1 cellular context compared by ENCODE assay signal in the genomic region with DNA sequence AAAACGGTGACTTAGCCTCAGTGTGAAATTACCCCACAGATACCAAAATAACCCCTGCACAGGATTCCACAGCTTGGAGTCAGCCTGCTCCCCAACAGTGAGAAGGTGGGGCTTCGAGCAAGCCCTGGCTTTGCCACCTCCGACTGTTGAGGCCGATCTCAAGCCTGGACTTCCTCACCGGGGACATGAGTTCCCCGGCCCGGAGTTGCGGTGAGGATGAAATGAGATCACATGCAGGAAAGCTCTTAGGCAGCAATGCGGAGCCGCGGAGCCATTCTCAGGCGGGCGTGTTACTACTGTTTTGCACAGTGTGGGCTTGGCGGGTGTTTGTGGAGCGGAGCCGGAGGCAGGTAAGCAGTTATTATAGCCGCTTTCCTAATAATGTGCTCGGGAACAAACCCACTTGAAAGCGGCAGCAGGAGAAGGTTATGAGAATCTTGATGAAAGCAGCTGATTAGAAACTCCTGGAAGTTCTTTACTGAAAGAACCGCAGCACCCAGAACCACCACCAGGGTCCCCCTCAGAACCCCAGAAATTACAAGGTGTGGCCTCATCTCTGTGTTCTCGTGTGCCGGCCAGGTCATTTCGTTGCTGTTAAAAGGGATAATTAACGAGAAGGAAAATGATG.
TF ChIP-seq lines count a peak whose summit lies in the region.

No MANE protein-coding gene starts in this region.

TF ChIP-seq in HCT116, 20 proteins besides CTCF, POLR2A, EP300 and RAD21 (continued from another document):
- TF ChIP-seq, protein P1, sequence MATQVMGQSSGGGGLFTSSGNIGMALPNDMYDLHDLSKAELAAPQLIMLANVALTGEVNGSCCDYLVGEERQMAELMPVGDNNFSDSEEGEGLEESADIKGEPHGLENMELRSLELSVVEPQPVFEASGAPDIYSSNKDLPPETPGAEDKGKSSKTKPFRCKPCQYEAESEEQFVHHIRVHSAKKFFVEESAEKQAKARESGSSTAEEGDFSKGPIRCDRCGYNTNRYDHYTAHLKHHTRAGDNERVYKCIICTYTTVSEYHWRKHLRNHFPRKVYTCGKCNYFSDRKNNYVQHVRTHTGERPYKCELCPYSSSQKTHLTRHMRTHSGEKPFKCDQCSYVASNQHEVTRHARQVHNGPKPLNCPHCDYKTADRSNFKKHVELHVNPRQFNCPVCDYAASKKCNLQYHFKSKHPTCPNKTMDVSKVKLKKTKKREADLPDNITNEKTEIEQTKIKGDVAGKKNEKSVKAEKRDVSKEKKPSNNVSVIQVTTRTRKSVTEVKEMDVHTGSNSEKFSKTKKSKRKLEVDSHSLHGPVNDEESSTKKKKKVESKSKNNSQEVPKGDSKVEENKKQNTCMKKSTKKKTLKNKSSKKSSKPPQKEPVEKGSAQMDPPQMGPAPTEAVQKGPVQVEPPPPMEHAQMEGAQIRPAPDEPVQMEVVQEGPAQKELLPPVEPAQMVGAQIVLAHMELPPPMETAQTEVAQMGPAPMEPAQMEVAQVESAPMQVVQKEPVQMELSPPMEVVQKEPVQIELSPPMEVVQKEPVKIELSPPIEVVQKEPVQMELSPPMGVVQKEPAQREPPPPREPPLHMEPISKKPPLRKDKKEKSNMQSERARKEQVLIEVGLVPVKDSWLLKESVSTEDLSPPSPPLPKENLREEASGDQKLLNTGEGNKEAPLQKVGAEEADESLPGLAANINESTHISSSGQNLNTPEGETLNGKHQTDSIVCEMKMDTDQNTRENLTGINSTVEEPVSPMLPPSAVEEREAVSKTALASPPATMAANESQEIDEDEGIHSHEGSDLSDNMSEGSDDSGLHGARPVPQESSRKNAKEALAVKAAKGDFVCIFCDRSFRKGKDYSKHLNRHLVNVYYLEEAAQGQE (IDR thresholded peaks at IDR 0.05; ENCODE audit: low read depth), result no peak
